ENCODE assay signal across 8 cellular contexts in genomic region chr15:30992073-30992363, GRCh38. TPM values are rescaled to one million over a fixed set of nuclear protein-coding genes. Genes with fewer than 3 reads are reported as not detected.
DNase-seq lines count a peak whose midpoint lies in the region; ATAC-seq and TF ChIP-seq lines count a peak whose summit lies in the region.

No MANE protein-coding gene starts in this region.

- H3K36me3 ChIP-seq in SJCRH30 = no peaks in the 10 kb centered on the region

- peaks cover 5% of the 10 kb centered on the region for H3K4me1 ChIP-seq in SJCRH30

- H3K27me3 ChIP-seq in SJCRH30 = no peaks in the 10 kb centered on the region

- no peak for TF ChIP-seq CTCF in fibroblast of pulmonary artery (IDR thresholded peaks at IDR 0.05; ENCODE audit: low read length, missing control alignments)

- ATAC-seq in GM19467 (IDR thresholded peaks at IDR 0.05; ENCODE audit: unreplicated experiment) (no peak), HG02885 (IDR thresholded peaks at IDR 0.05; ENCODE audit: poor library complexity, unreplicated experiment) (no peak)

- DNase-seq in NCI-H748 (lab: John Stamatoyannopoulos, UW; ENCODE audit: unreplicated experiment) (peak; percentile 28), NCI-H748 treated with DMSO at 0.1 percent for 48 hours (lab: John Stamatoyannopoulos, UW) (no peak), SJCRH30 (no peak), fibroblast of pulmonary artery (ENCODE audit: low read depth) (no peak), renal cortical epithelial cell (ENCODE audit: low read depth) (peak; percentile 31), MV-4-11 (lab: John Stamatoyannopoulos, UW) (no peak)

- H3K4me3 ChIP-seq in SJCRH30 = peak overlapping the region; percentile 92
- peak overlapping the region; percentile 87 for H3K4me3 ChIP-seq in fibroblast of pulmonary artery (replicated peaks; ENCODE audit: low read depth, low read length)

- H3K9me3 ChIP-seq in SJCRH30 (replicated peaks) = no peaks in the 10 kb centered on the region

- H3K27ac ChIP-seq in SJCRH30 = peak overlapping the region; percentile 31; the same call in 1 of the 2 replicates

RNA-seq across cellular contexts. Expression of gene MTMR10, which starts 0.6 kb away (rescaled TPM):
- 10.6 and 11.4 TPM in 2 replicates for total RNA-seq in SJCRH30 (2014; rRNA removed; shearing (Covaris generic))
- total RNA-seq in renal cortical epithelial cell = 30.0 and 96.4 TPM in 2 replicates

Comparison
In these comparisons a context has a peak if more than half of its experiments do, and no peak if none do; other contexts are left out.
1. DNase-seq: peak in NCI-H748 (single experiment) and renal cortical epithelial cell (single experiment); none in NCI-H748 treated with DMSO at 0.1 percent for 48 hours (single experiment), SJCRH30 (0 of 2), fibroblast of pulmonary artery (single experiment) and MV-4-11 (single experiment).